Comparison of ENCODE assay signal across 20 cellular contexts in genomic region chr12:83476006-83476405, GRCh38.
"Had no signal": no experiment of that assay in that cellular context is flagged by ENCODE, and none has a peak within 500 bp of the region (broad histone marks: within the 10 kb centered on the region; RNA-seq: fewer than 3 reads in every experiment).

No MANE protein-coding gene starts in this region.

- H3K36me3 ChIP-seq: SJCRH30 had no signal

- H3K27me3 ChIP-seq: SJCRH30 had no signal

- H3K27ac ChIP-seq: RWPE1, SJCRH30 had no signal

- ATAC-seq: SK-N-SH treated with all-trans-retinoic acid at 6 μM for 48 hours had no signal

- H3K4me3 ChIP-seq: SJCRH30 had no signal

- H3K9me3 ChIP-seq: SJCRH30 had no signal

- H3K4me1 ChIP-seq: SJCRH30 had no signal

- DNase-seq: IMR-90, Karpas-422, KG1, MM.1S, NCI-H1092 treated with DMSO at 0.1 percent for 48 hours, NCI-H1436, NCI-H187, NCI-H2029, NCI-H2081 treated with DMSO at 0.1 percent for 48 hours, NCI-H2171, NCI-H226, NCI-H446, NCI-H510A, NCI-H524 treated with DMSO at 0.1 percent for 48 hours, NCI-H69, NCI-H774, SHP77 treated with DMSO at 0.1 percent for 48 hours, SJCRH30 had no signal
